Comparison of ENCODE assay signal across 7 cellular contexts in the genomic region with DNA sequence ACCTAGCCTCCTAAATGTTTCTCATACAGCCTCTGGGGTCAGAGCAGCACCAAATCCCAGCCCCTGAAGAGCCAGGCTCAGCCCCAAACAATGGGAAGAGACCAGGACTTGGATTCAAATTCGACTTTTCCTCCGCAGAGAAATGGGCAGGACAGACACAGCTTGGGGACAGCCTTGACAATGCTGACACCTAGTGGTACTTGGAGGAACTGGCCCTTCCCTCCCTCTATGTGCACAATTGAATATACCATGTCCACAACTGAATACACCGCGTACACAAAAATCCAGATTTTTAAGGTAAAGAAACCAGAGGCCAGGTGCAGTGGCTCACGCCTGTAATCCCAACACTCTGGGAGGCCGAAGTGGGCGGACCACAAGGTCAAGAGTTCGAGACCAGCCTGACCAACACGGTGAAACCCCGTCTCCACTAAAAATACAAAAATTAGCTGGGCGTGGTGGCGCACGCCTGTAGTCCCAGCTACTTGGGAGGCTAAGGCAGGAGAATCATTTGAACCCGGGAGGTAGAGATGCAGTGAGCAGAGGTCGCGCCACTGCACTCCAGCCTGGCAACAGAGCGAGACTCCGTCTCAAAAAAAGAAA. TPM values are rescaled to one million over a fixed set of nuclear protein-coding genes. Genes with fewer than 3 reads are reported as not detected.
A peak's percentile ranks its signal among the peaks of the same experiment; 100 is the strongest.
DNase-seq lines count a peak whose midpoint lies in the region; TF ChIP-seq lines count a peak whose summit lies in the region.
"Not testable (repeated sequence)": the region's sequence is repeated elsewhere in the genome, so short reads cannot be mapped to it uniquely, and the experiment has no call there.

No MANE protein-coding gene starts in this region.

- TF ChIP-seq POLR2A in NB4 (IDR thresholded peaks at IDR 0.05; ENCODE audit: extremely low read depth, insufficient read length) = not testable (repeated sequence)

- DNase-seq in GM12864 (ENCODE audit: low read depth) = not testable (repeated sequence)
- DNase-seq in NB4 (ENCODE audit: low read depth) (peak; percentile 72), RPMI7951 (ENCODE audit: low read depth) (peak; percentile 58), dermis microvascular lymphatic vessel endothelial cell (ENCODE audit: low read depth in 2 of 2) (peak; percentile 55 to 71), kidney glomerular epithelial cell (lab: John Stamatoyannopoulos, UW) (peak; percentile 44)
- DNase-seq in activated CD8-positive, alpha-beta memory T cell treated with anti-CD3 and anti-CD28 coated beads, Interleukin-2, amount 50 U/mL, for 48 hours = peak; percentile 83
- peak; percentile 46 to 67 for DNase-seq in stimulated activated CD4-positive, alpha-beta T cell treated with anti-CD3 and anti-CD28 coated beads, Interleukin-12 subunit alpha, Interleukin-12 subunit beta, amount 100 ng/mL, for 24 hours (ENCODE audit: low read depth in 2 of 2)

- peak; percentile 99 for TF ChIP-seq CTCF in GM12864 (IDR thresholded peaks at IDR 0.05; ENCODE audit: low read depth, low read length, missing control alignments)
- TF ChIP-seq CTCF in NB4 (IDR thresholded peaks at IDR 0.05; ENCODE audit: low read depth, low read length) = peak; percentile 95

- H3K4me3 ChIP-seq in GM12864 (ENCODE audit: low read depth, low read length); NB4 (ENCODE audit: low read depth, low read length): not testable (repeated sequence)

RNA-seq across cellular contexts. Expression of a gene that starts 11.7 kb away (rescaled TPM):
- 0.10 and 0.36 TPM in 2 replicates for total RNA-seq in RPMI7951 (2014; rRNA removed; shearing (Covaris generic))
- total RNA-seq in dermis microvascular lymphatic vessel endothelial cell = 1.4 and 1.5 TPM in 2 replicates

RNA-seq across cellular contexts. Expression of a gene that starts 12.2 kb away (rescaled TPM):
- total RNA-seq in RPMI7951 (2014; rRNA removed; shearing (Covaris generic)) = 4.7 and 6.7 TPM in 2 replicates
- 6.4 and 9.6 TPM in 2 replicates for total RNA-seq in dermis microvascular lymphatic vessel endothelial cell

RNA-seq across cellular contexts. Expression of a gene that starts 21.5 kb away (rescaled TPM):
- total RNA-seq in RPMI7951 (2014; rRNA removed; shearing (Covaris generic)) = 2.3 and 2.9 TPM in 2 replicates
- 1.8 and 4.0 TPM in 2 replicates for total RNA-seq in dermis microvascular lymphatic vessel endothelial cell

RNA-seq across cellular contexts. Expression of a gene that starts 38.4 kb away (rescaled TPM):
- 143 and 155 TPM in 2 replicates for total RNA-seq in RPMI7951 (2014; rRNA removed; shearing (Covaris generic))
- total RNA-seq in dermis microvascular lymphatic vessel endothelial cell = 37.7 and 39.1 TPM in 2 replicates

RNA-seq across cellular contexts. Expression of a gene that starts 49.0 kb away (rescaled TPM):
- under 0.01 and 0.10 TPM in 2 replicates for total RNA-seq in RPMI7951 (2014; rRNA removed; shearing (Covaris generic))
- 0.13 and 0.64 TPM in 2 replicates for total RNA-seq in dermis microvascular lymphatic vessel endothelial cell
